Comparison of ENCODE assay signal across 15 cellular contexts in genomic region chr5:142941217-142941616, GRCh38.
DNase-seq lines count a peak whose midpoint lies in the region; ATAC-seq and TF ChIP-seq lines count a peak whose summit lies in the region.
"Had no signal": no experiment of that assay in that cellular context is flagged by ENCODE, and none has a peak within 500 bp of the region (broad histone marks: within the 10 kb centered on the region; RNA-seq: fewer than 3 reads in every experiment).

No MANE protein-coding gene starts in this region.

- no peak for DNase-seq in activated CD4-positive, alpha-beta T cell treated with anti-CD3 and anti-CD28 coated beads for 36 hours
- DNase-seq in activated CD4-positive, alpha-beta T cell treated with anti-CD3 and anti-CD28 coated beads, Interleukin-2, amount 50 U/mL, for 48 hours, result no peak
- DNase-seq in activated naive CD8-positive, alpha-beta T cell treated with anti-CD3 and anti-CD28 coated beads, Interleukin-2, amount 10 ng/mL, durations not matched to agents 7 days and 5 days, result no peak
- DNase-seq in natural killer cell, result no peak
- no peak for DNase-seq in stimulated activated naive CD8-positive, alpha-beta T cell treated with anti-CD3 and anti-CD28 coated beads, Interleukin-15, amount 100 ng/mL, for 72 hours
- no peak for DNase-seq in CD4-positive, alpha-beta memory T cell
- DNase-seq in stimulated activated CD4-positive, alpha-beta T cell treated with anti-CD3 and anti-CD28 coated beads, Interleukin-4, amount 100 ng/mL, for 24 hours, result no peak
- DNase-seq: AML-193, DMS53, GF-D8, GM23248 had no signal

- intact Hi-C loops in activated CD4-positive, alpha-beta T cell treated with anti-CD3 and anti-CD28 coated beads for 36 hours (cut with DNase I, micrococcal nuclease), result no loop called here
- intact Hi-C loops in natural killer cell (cut with micrococcal nuclease), result no loop called here
- intact Hi-C loops in CD4-positive, alpha-beta memory T cell (cut with micrococcal nuclease), result no loop called here

- TF ChIP-seq CTCF in natural killer cell (IDR thresholded peaks at IDR 0.05), result no peak

- H3K9me3 Mint-ChIP-seq in activated CD4-positive, alpha-beta T cell treated with anti-CD3 and anti-CD28 coated beads for 36 hours (ENCODE audit: low read depth), result no peaks in the 10 kb centered on the region
- H3K9me3 Mint-ChIP-seq in activated naive CD8-positive, alpha-beta T cell treated with anti-CD3 and anti-CD28 coated beads, Interleukin-2, amount 10 ng/mL, durations not matched to agents 7 days and 5 days, result no peaks in the 10 kb centered on the region
- no peaks in the 10 kb centered on the region for H3K9me3 Mint-ChIP-seq in natural killer cell
- H3K9me3 Mint-ChIP-seq in stimulated activated naive CD8-positive, alpha-beta T cell treated with anti-CD3 and anti-CD28 coated beads, Interleukin-15, amount 100 ng/mL, for 72 hours, result no peaks in the 10 kb centered on the region
- no peaks in the 10 kb centered on the region for H3K9me3 Mint-ChIP-seq in CD4-positive, alpha-beta memory T cell

- CTCF ChIA-PET in activated CD4-positive, alpha-beta T cell treated with anti-CD3 and anti-CD28 coated beads for 36 hours (lab: Charles Lee), result no interaction called here
- CTCF ChIA-PET in CD4-positive, alpha-beta memory T cell (lab: Charles Lee; ENCODE audit: partially characterized antibody), result no interaction called here

- H3K4me3 Mint-ChIP-seq in activated CD4-positive, alpha-beta T cell treated with anti-CD3 and anti-CD28 coated beads for 36 hours, result no peak overlapping the region
- no peak overlapping the region for H3K4me3 Mint-ChIP-seq in activated naive CD8-positive, alpha-beta T cell treated with anti-CD3 and anti-CD28 coated beads, Interleukin-2, amount 10 ng/mL, durations not matched to agents 7 days and 5 days
- peak overlapping the region; percentile 21 for H3K4me3 Mint-ChIP-seq in natural killer cell
- H3K4me3 Mint-ChIP-seq in stimulated activated naive CD8-positive, alpha-beta T cell treated with anti-CD3 and anti-CD28 coated beads, Interleukin-15, amount 100 ng/mL, for 72 hours, result peak overlapping the region in 1 of 2 donors; percentile 32
- H3K4me3 Mint-ChIP-seq in CD4-positive, alpha-beta memory T cell, result no peak overlapping the region

- peak; percentile 51 for ATAC-seq in activated CD4-positive, alpha-beta T cell treated with anti-CD3 and anti-CD28 coated beads for 36 hours
- peak; percentile 45 for ATAC-seq in activated naive CD8-positive, alpha-beta T cell treated with anti-CD3 and anti-CD28 coated beads, Interleukin-2, amount 10 ng/mL, durations not matched to agents 7 days and 5 days (ENCODE audit: low read depth)
- ATAC-seq in natural killer cell, result peak in 1 of 3 donors; percentile 50
- ATAC-seq in stimulated activated naive CD8-positive, alpha-beta T cell treated with anti-CD3 and anti-CD28 coated beads, Interleukin-15, amount 100 ng/mL, for 72 hours, result peak; percentile 66
- ATAC-seq: HCT116, HepG2 had no signal

- H3K27ac Mint-ChIP-seq in activated CD4-positive, alpha-beta T cell treated with anti-CD3 and anti-CD28 coated beads for 36 hours, result no peak overlapping the region
- no peak overlapping the region for H3K27ac Mint-ChIP-seq in activated naive CD8-positive, alpha-beta T cell treated with anti-CD3 and anti-CD28 coated beads, Interleukin-2, amount 10 ng/mL, durations not matched to agents 7 days and 5 days
- peak overlapping the region; percentile 34 to 45 for H3K27ac Mint-ChIP-seq in natural killer cell
- H3K27ac Mint-ChIP-seq in stimulated activated naive CD8-positive, alpha-beta T cell treated with anti-CD3 and anti-CD28 coated beads, Interleukin-15, amount 100 ng/mL, for 72 hours, result no peak overlapping the region
- H3K27ac Mint-ChIP-seq in CD4-positive, alpha-beta memory T cell, result peak overlapping the region in 2 of 7 donors; percentile 25 to 43

- POLR2A ChIA-PET in activated CD4-positive, alpha-beta T cell treated with anti-CD3 and anti-CD28 coated beads for 36 hours (lab: Charles Lee), result no interaction called here
- POLR2A ChIA-PET in activated naive CD8-positive, alpha-beta T cell treated with anti-CD3 and anti-CD28 coated beads, Interleukin-2, amount 10 ng/mL, durations not matched to agents 7 days and 5 days (lab: Charles Lee), result no interaction called here
- POLR2A ChIA-PET in CD4-positive, alpha-beta memory T cell (lab: Charles Lee; ENCODE audit: partially characterized antibody), result no interaction called here

- peaks cover 4% of the 10 kb centered on the region for H3K4me1 ChIP-seq in CD4-positive, alpha-beta memory T cell (ENCODE audit: insufficient read depth, low read length)

- H3K27me3 Mint-ChIP-seq in activated CD4-positive, alpha-beta T cell treated with anti-CD3 and anti-CD28 coated beads for 36 hours, result no peaks in the 10 kb centered on the region
- no peaks in the 10 kb centered on the region for H3K27me3 Mint-ChIP-seq in activated naive CD8-positive, alpha-beta T cell treated with anti-CD3 and anti-CD28 coated beads, Interleukin-2, amount 10 ng/mL, durations not matched to agents 7 days and 5 days
- no peaks in the 10 kb centered on the region for H3K27me3 Mint-ChIP-seq in natural killer cell (ENCODE audit: low read depth in 2 of 2)
- no peaks in the 10 kb centered on the region for H3K27me3 Mint-ChIP-seq in stimulated activated naive CD8-positive, alpha-beta T cell treated with anti-CD3 and anti-CD28 coated beads, Interleukin-15, amount 100 ng/mL, for 72 hours
- no peaks in the 10 kb centered on the region for H3K27me3 Mint-ChIP-seq in CD4-positive, alpha-beta memory T cell

- no peak overlapping the region for H3K27ac ChIP-seq in CD4-positive, alpha-beta memory T cell (ENCODE audit: low read depth, low read length)
- H3K27ac ChIP-seq: 22Rv1, BLaER1, GM23248 had no signal

- H3K4me3 ChIP-seq in CD4-positive, alpha-beta memory T cell (ENCODE audit: low read length in 2 of 2), result no peak overlapping the region
- H3K4me3 ChIP-seq: BLaER1, GM23248 had no signal

- H3K36me3 Mint-ChIP-seq in activated CD4-positive, alpha-beta T cell treated with anti-CD3 and anti-CD28 coated beads for 36 hours (ENCODE audit: low read depth), result peaks cover 2% of the 10 kb centered on the region
- H3K36me3 Mint-ChIP-seq in activated naive CD8-positive, alpha-beta T cell treated with anti-CD3 and anti-CD28 coated beads, Interleukin-2, amount 10 ng/mL, durations not matched to agents 7 days and 5 days, result peaks cover 22% of the 10 kb centered on the region
- no peaks in the 10 kb centered on the region for H3K36me3 Mint-ChIP-seq in natural killer cell
- H3K36me3 Mint-ChIP-seq in CD4-positive, alpha-beta memory T cell, result peaks cover 0 to 11% of the 10 kb centered on the region in 2 donors

- H3K36me3 ChIP-seq in CD4-positive, alpha-beta memory T cell (ENCODE audit: insufficient read depth, low read length), result no peaks in the 10 kb centered on the region
- H3K36me3 ChIP-seq: BLaER1 had no signal

- H3K27me3 ChIP-seq in CD4-positive, alpha-beta memory T cell (ENCODE audit: insufficient read depth, low read length), result no peaks in the 10 kb centered on the region
- H3K27me3 ChIP-seq: BLaER1 had no signal

- H3K9me3 ChIP-seq in CD4-positive, alpha-beta memory T cell (ENCODE audit: control insufficient read depth in 1 of 2, low read length in 2 of 2), result no peaks in the 10 kb centered on the region

- peaks cover 15% of the 10 kb centered on the region for H3K4me1 Mint-ChIP-seq in activated CD4-positive, alpha-beta T cell treated with anti-CD3 and anti-CD28 coated beads for 36 hours
- peaks cover 14% of the 10 kb centered on the region for H3K4me1 Mint-ChIP-seq in activated naive CD8-positive, alpha-beta T cell treated with anti-CD3 and anti-CD28 coated beads, Interleukin-2, amount 10 ng/mL, durations not matched to agents 7 days and 5 days
- peaks cover 46 to 65% of the 10 kb centered on the region in 2 donors for H3K4me1 Mint-ChIP-seq in natural killer cell
- H3K4me1 Mint-ChIP-seq in stimulated activated naive CD8-positive, alpha-beta T cell treated with anti-CD3 and anti-CD28 coated beads, Interleukin-15, amount 100 ng/mL, for 72 hours, result peaks cover 53% of the 10 kb centered on the region
- peaks cover 0 to 18% (median 8%) of the 10 kb centered on the region in 4 donors for H3K4me1 Mint-ChIP-seq in CD4-positive, alpha-beta memory T cell

Comparison
In these comparisons a context has a peak if more than half of its experiments do, and no peak if none do; other contexts are left out.
1. H3K27ac Mint-ChIP-seq: peak in natural killer cell (2 of 2); none in activated CD4-positive, alpha-beta T cell treated with anti-CD3 and anti-CD28 coated beads for 36 hours (single experiment), activated naive CD8-positive, alpha-beta T cell treated with anti-CD3 and anti-CD28 coated beads, Interleukin-2, amount 10 ng/mL, durations not matched to agents 7 days and 5 days (single experiment) and stimulated activated naive CD8-positive, alpha-beta T cell treated with anti-CD3 and anti-CD28 coated beads, Interleukin-15, amount 100 ng/mL, for 72 hours (0 of 2).